In the genomic region with DNA sequence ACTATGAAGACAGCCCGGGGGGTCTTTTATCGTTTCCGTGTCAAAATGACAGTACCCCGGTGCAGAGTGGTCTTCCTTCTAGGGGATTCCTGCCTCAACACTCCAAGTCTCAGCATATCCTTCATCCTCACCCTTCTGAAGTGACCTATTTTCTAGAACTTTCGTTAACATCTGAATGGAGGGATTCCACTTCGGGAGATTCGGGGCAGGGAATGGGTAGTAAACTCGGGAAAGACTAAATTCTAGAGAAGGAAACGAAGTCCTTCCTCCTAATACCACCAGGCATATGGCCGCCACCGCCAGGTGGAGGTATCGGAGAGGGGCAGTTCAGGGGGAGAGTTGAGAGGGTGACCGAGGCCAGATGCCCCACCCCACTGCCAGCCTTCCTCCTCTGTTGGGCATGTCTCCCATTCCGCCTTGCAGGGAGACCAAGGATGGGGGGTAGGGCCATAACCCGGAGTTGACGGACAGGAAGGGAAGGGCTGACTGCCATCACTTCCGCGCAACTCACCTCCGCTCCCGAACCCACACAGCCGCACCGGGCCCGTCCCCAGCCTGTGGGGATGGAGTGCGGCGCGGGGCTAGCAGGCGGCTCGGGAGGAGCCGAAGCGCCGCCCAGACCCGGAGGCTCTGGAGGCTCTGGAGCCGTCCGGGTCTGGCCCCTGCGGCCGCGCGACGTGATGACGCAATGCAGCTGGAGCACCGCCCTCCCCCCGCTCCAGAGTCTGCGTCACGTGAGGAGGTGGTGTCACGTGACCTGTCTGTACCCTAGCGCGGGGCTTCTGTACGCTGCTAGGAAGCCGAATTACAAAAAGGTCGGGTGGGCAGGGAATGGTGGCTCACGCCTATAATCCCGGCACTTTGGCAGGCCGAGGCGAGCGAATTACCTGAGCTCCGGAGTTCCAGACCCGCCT, we compare ENCODE assay signal across 1 cellular context.
TF ChIP-seq lines count a peak whose summit lies in the region.

A gene (minus strand): TSS at position 657 of the 914 bp plus-strand sequence. CDS start 2,072 bp downstream, outside the sequence.

TF ChIP-seq in K562, 482 proteins besides CTCF, POLR2A, EP300 and RAD21 (continued from another document):
- TF ChIP-seq RB1 (IDR thresholded peaks at IDR 0.05; ENCODE audit: low read depth) = peak; percentile 97
- no peak for TF ChIP-seq NCOA4 (IDR thresholded peaks at IDR 0.05; ENCODE audit: partially characterized antibody)
- peak; percentile 92 for TF ChIP-seq JUNB (CRISPR knock-in tag; conservative IDR thresholded peaks at IDR 0.05)
- TF ChIP-seq, protein P1, sequence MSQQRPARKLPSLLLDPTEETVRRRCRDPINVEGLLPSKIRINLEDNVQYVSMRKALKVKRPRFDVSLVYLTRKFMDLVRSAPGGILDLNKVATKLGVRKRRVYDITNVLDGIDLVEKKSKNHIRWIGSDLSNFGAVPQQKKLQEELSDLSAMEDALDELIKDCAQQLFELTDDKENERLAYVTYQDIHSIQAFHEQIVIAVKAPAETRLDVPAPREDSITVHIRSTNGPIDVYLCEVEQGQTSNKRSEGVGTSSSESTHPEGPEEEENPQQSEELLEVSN (IDR thresholded peaks at IDR 0.05; ENCODE audit: borderline replicate concordance in 1 of 2, extremely low read depth in 1 of 2, insufficient read depth in 1 of 2, insufficient read length in 1 of 2, low read depth in 1 of 2, low read length in 1 of 2, poor library complexity in 1 of 2, severe bottlenecking in 1 of 2) = peak; percentile 53 to 91
- TF ChIP-seq, protein P2, sequence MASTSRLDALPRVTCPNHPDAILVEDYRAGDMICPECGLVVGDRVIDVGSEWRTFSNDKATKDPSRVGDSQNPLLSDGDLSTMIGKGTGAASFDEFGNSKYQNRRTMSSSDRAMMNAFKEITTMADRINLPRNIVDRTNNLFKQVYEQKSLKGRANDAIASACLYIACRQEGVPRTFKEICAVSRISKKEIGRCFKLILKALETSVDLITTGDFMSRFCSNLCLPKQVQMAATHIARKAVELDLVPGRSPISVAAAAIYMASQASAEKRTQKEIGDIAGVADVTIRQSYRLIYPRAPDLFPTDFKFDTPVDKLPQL (IDR thresholded peaks at IDR 0.05; ENCODE audit: extremely low read depth, insufficient read length) = no peak
- TF ChIP-seq, protein P3, sequence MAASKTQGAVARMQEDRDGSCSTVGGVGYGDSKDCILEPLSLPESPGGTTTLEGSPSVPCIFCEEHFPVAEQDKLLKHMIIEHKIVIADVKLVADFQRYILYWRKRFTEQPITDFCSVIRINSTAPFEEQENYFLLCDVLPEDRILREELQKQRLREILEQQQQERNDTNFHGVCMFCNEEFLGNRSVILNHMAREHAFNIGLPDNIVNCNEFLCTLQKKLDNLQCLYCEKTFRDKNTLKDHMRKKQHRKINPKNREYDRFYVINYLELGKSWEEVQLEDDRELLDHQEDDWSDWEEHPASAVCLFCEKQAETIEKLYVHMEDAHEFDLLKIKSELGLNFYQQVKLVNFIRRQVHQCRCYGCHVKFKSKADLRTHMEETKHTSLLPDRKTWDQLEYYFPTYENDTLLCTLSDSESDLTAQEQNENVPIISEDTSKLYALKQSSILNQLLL (CRISPR knock-in tag; IDR thresholded peaks at IDR 0.05; ENCODE audit: borderline replicate concordance) = no peak
- TF ChIP-seq, protein P4, sequence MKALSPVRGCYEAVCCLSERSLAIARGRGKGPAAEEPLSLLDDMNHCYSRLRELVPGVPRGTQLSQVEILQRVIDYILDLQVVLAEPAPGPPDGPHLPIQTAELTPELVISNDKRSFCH (CRISPR knock-in tag; IDR thresholded peaks at IDR 0.05) = no peak
- TF ChIP-seq, protein P4 (tag; IDR thresholded peaks at IDR 0.05) = peak; percentile 86
- peak; percentile 94 for TF ChIP-seq SP1 (CRISPR knock-in tag; IDR thresholded peaks at IDR 0.05)
- peak; percentile 43 to 100; a peak in 3 of 4 replicates for TF ChIP-seq ARNT (IDR thresholded peaks at IDR 0.05)
- no peak for TF ChIP-seq ZNF347 (CRISPR knock-in tag; IDR thresholded peaks at IDR 0.05; ENCODE audit: low read depth)
- TF ChIP-seq, protein P5, sequence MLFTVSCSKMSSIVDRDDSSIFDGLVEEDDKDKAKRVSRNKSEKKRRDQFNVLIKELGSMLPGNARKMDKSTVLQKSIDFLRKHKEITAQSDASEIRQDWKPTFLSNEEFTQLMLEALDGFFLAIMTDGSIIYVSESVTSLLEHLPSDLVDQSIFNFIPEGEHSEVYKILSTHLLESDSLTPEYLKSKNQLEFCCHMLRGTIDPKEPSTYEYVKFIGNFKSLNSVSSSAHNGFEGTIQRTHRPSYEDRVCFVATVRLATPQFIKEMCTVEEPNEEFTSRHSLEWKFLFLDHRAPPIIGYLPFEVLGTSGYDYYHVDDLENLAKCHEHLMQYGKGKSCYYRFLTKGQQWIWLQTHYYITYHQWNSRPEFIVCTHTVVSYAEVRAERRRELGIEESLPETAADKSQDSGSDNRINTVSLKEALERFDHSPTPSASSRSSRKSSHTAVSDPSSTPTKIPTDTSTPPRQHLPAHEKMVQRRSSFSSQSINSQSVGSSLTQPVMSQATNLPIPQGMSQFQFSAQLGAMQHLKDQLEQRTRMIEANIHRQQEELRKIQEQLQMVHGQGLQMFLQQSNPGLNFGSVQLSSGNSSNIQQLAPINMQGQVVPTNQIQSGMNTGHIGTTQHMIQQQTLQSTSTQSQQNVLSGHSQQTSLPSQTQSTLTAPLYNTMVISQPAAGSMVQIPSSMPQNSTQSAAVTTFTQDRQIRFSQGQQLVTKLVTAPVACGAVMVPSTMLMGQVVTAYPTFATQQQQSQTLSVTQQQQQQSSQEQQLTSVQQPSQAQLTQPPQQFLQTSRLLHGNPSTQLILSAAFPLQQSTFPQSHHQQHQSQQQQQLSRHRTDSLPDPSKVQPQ (CRISPR knock-in tag; IDR thresholded peaks at IDR 0.05; ENCODE audit: borderline replicate concordance) = no peak
- TF ChIP-seq NFE2 (IDR thresholded peaks at IDR 0.05; ENCODE audit: low read depth) = peak; percentile 37; the same call in 1 of the 2 replicates
- peak; percentile 81; the same call in 1 of the 2 replicates for TF ChIP-seq ZNF644 (tag; IDR thresholded peaks at IDR 0.05; ENCODE audit: low read depth)
- TF ChIP-seq THRAP3 (IDR thresholded peaks at IDR 0.05; ENCODE audit: borderline replicate concordance) = peak; percentile 78; the same call in 1 of the 2 replicates
- TF ChIP-seq PTTG1 (tag; IDR thresholded peaks at IDR 0.05; ENCODE audit: low read depth) = no peak
- no peak for TF ChIP-seq ZNF253 (CRISPR knock-in tag; conservative IDR thresholded peaks at IDR 0.05)
- TF ChIP-seq, protein P6, sequence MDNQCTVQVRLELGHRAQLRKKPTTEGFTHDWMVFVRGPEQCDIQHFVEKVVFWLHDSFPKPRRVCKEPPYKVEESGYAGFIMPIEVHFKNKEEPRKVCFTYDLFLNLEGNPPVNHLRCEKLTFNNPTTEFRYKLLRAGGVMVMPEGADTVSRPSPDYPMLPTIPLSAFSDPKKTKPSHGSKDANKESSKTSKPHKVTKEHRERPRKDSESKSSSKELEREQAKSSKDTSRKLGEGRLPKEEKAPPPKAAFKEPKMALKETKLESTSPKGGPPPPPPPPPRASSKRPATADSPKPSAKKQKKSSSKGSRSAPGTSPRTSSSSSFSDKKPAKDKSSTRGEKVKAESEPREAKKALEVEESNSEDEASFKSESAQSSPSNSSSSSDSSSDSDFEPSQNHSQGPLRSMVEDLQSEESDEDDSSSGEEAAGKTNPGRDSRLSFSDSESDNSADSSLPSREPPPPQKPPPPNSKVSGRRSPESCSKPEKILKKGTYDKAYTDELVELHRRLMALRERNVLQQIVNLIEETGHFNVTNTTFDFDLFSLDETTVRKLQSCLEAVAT (IDR thresholded peaks at IDR 0.05) = peak in 1 of 2 experiments; percentile 35; a peak in 1 of 4 replicates
- no peak for TF ChIP-seq ZNF444 (CRISPR knock-in tag; IDR thresholded peaks at IDR 0.05)
- 0 out of 4 replicates have a peak, but pooled peaks of 1 of the 2 experiments have one; percentile 42 for TF ChIP-seq SRF (CRISPR knock-in tag; IDR thresholded peaks at IDR 0.05)
- TF ChIP-seq POLR2G (IDR thresholded peaks at IDR 0.05; ENCODE audit: low read depth, low read length) = peak; percentile 99
- TF ChIP-seq, protein P7, sequence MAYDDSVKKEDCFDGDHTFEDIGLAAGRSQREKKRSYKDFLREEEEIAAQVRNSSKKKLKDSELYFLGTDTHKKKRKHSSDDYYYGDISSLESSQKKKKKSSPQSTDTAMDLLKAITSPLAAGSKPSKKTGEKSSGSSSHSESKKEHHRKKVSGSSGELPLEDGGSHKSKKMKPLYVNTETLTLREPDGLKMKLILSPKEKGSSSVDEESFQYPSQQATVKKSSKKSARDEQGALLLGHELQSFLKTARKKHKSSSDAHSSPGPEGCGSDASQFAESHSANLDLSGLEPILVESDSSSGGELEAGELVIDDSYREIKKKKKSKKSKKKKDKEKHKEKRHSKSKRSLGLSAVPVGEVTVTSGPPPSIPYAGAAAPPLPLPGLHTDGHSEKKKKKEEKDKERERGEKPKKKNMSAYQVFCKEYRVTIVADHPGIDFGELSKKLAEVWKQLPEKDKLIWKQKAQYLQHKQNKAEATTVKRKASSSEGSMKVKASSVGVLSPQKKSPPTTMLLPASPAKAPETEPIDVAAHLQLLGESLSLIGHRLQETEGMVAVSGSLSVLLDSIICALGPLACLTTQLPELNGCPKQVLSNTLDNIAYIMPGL (CRISPR knock-in tag; IDR thresholded peaks at IDR 0.05) = 0 out of 2 replicates have a peak, but pooled peaks have one; percentile 93
- TF ChIP-seq HIVEP1 (CRISPR knock-in tag; IDR thresholded peaks at IDR 0.05) = no peak
- TF ChIP-seq XRCC5 (IDR thresholded peaks at IDR 0.05; ENCODE audit: low read depth, low read length) = peak; percentile 28; the same call in 1 of the 2 replicates
- TF ChIP-seq, protein P8, sequence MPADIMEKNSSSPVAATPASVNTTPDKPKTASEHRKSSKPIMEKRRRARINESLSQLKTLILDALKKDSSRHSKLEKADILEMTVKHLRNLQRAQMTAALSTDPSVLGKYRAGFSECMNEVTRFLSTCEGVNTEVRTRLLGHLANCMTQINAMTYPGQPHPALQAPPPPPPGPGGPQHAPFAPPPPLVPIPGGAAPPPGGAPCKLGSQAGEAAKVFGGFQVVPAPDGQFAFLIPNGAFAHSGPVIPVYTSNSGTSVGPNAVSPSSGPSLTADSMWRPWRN (IDR thresholded peaks at IDR 0.05; ENCODE audit: low read depth) = no peak
- TF ChIP-seq PURB (CRISPR knock-in tag; IDR thresholded peaks at IDR 0.05; ENCODE audit: low read depth) = no peak
- no peak for TF ChIP-seq XRCC4 (IDR thresholded peaks at IDR 0.05; ENCODE audit: extremely low read depth, insufficient read depth, insufficient read length)
- TF ChIP-seq ZNF316 (IDR thresholded peaks at IDR 0.05) = no peak
- TF ChIP-seq TAF9B (IDR thresholded peaks at IDR 0.05; ENCODE audit: partially characterized antibody) = peak; percentile 86
- TF ChIP-seq, protein P9, sequence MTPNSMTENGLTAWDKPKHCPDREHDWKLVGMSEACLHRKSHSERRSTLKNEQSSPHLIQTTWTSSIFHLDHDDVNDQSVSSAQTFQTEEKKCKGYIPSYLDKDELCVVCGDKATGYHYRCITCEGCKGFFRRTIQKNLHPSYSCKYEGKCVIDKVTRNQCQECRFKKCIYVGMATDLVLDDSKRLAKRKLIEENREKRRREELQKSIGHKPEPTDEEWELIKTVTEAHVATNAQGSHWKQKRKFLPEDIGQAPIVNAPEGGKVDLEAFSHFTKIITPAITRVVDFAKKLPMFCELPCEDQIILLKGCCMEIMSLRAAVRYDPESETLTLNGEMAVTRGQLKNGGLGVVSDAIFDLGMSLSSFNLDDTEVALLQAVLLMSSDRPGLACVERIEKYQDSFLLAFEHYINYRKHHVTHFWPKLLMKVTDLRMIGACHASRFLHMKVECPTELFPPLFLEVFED (CRISPR knock-in tag; conservative IDR thresholded peaks at IDR 0.05) = no peak
- TF ChIP-seq, protein P10, sequence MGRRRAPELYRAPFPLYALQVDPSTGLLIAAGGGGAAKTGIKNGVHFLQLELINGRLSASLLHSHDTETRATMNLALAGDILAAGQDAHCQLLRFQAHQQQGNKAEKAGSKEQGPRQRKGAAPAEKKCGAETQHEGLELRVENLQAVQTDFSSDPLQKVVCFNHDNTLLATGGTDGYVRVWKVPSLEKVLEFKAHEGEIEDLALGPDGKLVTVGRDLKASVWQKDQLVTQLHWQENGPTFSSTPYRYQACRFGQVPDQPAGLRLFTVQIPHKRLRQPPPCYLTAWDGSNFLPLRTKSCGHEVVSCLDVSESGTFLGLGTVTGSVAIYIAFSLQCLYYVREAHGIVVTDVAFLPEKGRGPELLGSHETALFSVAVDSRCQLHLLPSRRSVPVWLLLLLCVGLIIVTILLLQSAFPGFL (CRISPR knock-in tag; IDR thresholded peaks at IDR 0.05) = no peak
